ENCODE assay signal across 1 cellular context in the genomic region with DNA sequence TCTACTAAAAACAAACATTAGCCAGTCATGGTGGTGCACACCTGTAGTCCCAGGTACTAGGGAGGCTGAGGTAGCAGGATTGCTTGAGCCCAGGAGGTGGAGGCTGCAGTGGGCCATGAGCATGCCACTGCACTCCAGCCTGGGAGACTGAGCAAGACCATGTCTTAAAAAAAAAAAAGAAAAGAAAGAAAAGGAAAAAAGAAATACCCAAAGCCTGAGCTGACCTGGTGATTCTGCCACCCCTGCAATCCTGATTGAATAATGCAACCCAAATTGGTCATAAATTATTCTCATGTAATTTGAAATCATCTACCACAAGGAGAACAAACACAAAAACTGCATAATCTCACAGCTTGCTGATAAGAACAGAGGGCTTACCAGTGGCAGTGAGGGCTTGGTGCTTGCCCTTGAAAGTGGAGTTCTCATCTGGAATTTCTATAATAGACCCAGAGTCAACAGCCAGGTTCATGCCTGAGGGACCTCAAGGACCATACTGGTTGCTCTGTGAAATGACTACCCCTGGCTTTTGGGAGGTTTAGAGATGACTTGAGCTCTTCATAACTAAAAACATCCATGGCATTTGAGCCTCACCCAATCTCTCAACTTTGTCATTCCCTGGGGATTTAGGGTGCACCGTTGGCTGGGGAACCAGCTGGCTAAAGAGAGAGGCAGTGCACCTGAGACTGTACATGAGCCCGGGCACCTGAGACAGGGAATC.
A peak's percentile ranks its signal among the peaks of the same experiment; 100 is the strongest.
TF ChIP-seq lines count a peak whose summit lies in the region.

No MANE protein-coding gene starts in this region.

TF ChIP-seq in HEK293, 187 proteins besides CTCF, POLR2A, EP300 and RAD21 (continued from another document):
- TF ChIP-seq, protein P1, sequence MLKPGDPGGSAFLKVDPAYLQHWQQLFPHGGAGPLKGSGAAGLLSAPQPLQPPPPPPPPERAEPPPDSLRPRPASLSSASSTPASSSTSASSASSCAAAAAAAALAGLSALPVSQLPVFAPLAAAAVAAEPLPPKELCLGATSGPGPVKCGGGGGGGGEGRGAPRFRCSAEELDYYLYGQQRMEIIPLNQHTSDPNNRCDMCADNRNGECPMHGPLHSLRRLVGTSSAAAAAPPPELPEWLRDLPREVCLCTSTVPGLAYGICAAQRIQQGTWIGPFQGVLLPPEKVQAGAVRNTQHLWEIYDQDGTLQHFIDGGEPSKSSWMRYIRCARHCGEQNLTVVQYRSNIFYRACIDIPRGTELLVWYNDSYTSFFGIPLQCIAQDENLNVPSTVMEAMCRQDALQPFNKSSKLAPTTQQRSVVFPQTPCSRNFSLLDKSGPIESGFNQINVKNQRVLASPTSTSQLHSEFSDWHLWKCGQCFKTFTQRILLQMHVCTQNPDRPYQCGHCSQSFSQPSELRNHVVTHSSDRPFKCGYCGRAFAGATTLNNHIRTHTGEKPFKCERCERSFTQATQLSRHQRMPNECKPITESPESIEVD (tag by site-specific recombination; IDR thresholded peaks at IDR 0.05) = peak; percentile 77
- no peak for TF ChIP-seq ZFP41 (tag by site-specific recombination; IDR thresholded peaks at IDR 0.05; ENCODE audit: borderline replicate concordance)
- TF ChIP-seq ZNF645 (tag by site-specific recombination; IDR thresholded peaks at IDR 0.05) = no peak
- TF ChIP-seq GLIS2 (tag by site-specific recombination; IDR thresholded peaks at IDR 0.05) = no peak
- TF ChIP-seq SCRT2 (tag by site-specific recombination; IDR thresholded peaks at IDR 0.05) = no peak
- no peak for TF ChIP-seq ZNF585B (tag by site-specific recombination; IDR thresholded peaks at IDR 0.05)
- TF ChIP-seq YY2 (tag by site-specific recombination; IDR thresholded peaks at IDR 0.05) = no peak
- peak; percentile 56; the same call in 1 of the 2 replicates for TF ChIP-seq ZXDB (tag by site-specific recombination; IDR thresholded peaks at IDR 0.05)
- TF ChIP-seq REST (tag by site-specific recombination; IDR thresholded peaks at IDR 0.05) = no peak
- TF ChIP-seq ZNF362 (tag by site-specific recombination; IDR thresholded peaks at IDR 0.05) = no peak
- TF ChIP-seq ZIC2 (tag by site-specific recombination; IDR thresholded peaks at IDR 0.05) = peak; percentile 33; the same call in 1 of the 2 replicates
- no peak for TF ChIP-seq ZFP3 (tag by site-specific recombination; IDR thresholded peaks at IDR 0.05; ENCODE audit: low read depth)
- TF ChIP-seq ZEB2 (tag by site-specific recombination; IDR thresholded peaks at IDR 0.05) = peak; percentile 21; the same call in 1 of the 2 replicates
- no peak for TF ChIP-seq ZNF302 (tag by site-specific recombination; IDR thresholded peaks at IDR 0.05; ENCODE audit: low read depth)
- TF ChIP-seq PRDM10 (tag by site-specific recombination; IDR thresholded peaks at IDR 0.05) = peak; percentile 86
- no peak for TF ChIP-seq ZNF121 (tag by site-specific recombination; IDR thresholded peaks at IDR 0.05)
- no peak for TF ChIP-seq PRDM1 (tag by site-specific recombination; IDR thresholded peaks at IDR 0.05)
- TF ChIP-seq ZNF433 (tag by site-specific recombination; IDR thresholded peaks at IDR 0.05; ENCODE audit: low read depth) = no peak
- no peak for TF ChIP-seq ZNF561 (tag by site-specific recombination; IDR thresholded peaks at IDR 0.05; ENCODE audit: borderline replicate concordance)
- TF ChIP-seq MYNN (tag by site-specific recombination; IDR thresholded peaks at IDR 0.05; ENCODE audit: borderline replicate concordance) = no peak
- TF ChIP-seq ZBTB8A (tag by site-specific recombination; IDR thresholded peaks at IDR 0.05) = no peak
- 0 out of 2 replicates have a peak, but pooled peaks have one; percentile 12 for TF ChIP-seq ZNF341 (tag by site-specific recombination; IDR thresholded peaks at IDR 0.05; ENCODE audit: low read depth)
- TF ChIP-seq ZNF335 (tag by site-specific recombination; conservative IDR thresholded peaks at IDR 0.05) = peak; percentile 40; the same call in 1 of the 2 replicates
- TF ChIP-seq ZBTB7A (tag by site-specific recombination; IDR thresholded peaks at IDR 0.05; ENCODE audit: low read depth) = no peak
- TF ChIP-seq KLF16 (tag by site-specific recombination; IDR thresholded peaks at IDR 0.05) = no peak
- TF ChIP-seq OSR2 (tag by site-specific recombination; IDR thresholded peaks at IDR 0.05) = peak; percentile 24; the same call in 1 of the 2 replicates
- TF ChIP-seq BCL11B (tag by site-specific recombination; IDR thresholded peaks at IDR 0.05; ENCODE audit: low read depth) = no peak
- no peak for TF ChIP-seq BCL11A (tag by site-specific recombination; IDR thresholded peaks at IDR 0.05; ENCODE audit: low read depth)
- TF ChIP-seq MZF1 (tag by site-specific recombination; IDR thresholded peaks at IDR 0.05; ENCODE audit: borderline replicate concordance) = no peak
